In the genomic region with DNA sequence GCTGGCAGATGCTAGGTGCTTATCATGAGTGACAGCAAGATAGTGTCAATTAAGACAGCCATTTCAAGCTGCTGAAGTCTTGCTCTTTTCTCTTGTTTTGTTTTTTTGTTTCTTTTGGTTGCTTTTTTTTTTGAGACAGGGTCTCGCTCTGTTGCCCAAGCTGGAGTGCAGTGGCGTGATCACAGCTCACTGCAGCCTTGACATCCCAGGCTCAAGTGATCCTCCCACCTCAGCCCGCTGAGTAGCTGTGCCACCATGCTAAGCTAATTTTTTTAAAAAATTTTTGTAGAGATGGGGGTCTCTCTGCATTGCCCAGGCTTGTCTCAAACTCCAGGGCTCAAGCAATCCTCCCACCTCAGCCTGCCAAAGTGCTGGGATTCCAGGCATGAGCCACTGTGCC, we compare ENCODE assay signal across 2 cellular contexts. TPM values are rescaled to one million over a fixed set of nuclear protein-coding genes. Genes with fewer than 3 reads are reported as not detected.
"Had no signal": no experiment of that assay in that cellular context is flagged by ENCODE, and none has a peak within 500 bp of the region (broad histone marks: within the 10 kb centered on the region; RNA-seq: fewer than 3 reads in every experiment).

No MANE protein-coding gene starts in this region.

RNA-seq across cellular contexts. Expression of a gene that starts 12.4 kb away (rescaled TPM):
- total RNA-seq: occipital lobe, osteocyte had no signal
